In the genomic region with DNA sequence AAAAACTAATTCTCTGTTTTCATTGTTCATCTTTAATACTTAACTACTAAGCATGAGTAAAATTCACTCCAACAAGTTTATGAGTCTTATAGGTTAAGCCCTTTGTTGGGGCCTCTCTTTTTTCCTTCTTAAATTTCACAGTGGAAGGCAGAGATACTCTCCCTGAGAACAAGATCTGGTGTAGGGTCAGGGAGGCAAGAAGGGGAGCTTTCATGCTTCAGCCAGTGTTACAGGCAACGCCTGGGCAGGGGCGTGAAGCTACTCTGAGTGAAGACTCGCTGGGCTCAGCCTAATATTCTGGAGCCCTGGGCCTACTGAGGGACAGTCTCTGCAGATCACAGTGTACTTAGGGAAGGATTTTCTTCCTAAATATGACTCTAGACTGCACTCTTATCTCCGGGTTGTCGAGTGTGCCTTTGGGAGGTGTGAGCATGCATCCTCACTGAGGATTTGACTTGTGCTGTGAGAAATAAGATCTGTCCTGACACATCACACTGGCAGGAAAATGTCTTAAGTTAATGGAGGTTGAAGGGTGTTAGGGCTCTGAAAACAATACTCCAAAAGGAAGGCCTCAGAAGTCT, we compare ENCODE assay signal across 22 cellular contexts.
"Had no signal": no experiment of that assay in that cellular context is flagged by ENCODE, and none has a peak within 500 bp of the region (broad histone marks: within the 10 kb centered on the region; RNA-seq: fewer than 3 reads in every experiment).

No MANE protein-coding gene starts in this region.

- H3K4me3 Mint-ChIP-seq: dendritic cell treated with granulocyte-macrophage colony-stimulating factor and Interleukin-4, amounts not matched to agents 40 ng/mL and 50 ng/mL, for 4 days; effector memory CD8-positive, alpha-beta T cell; memory B cell; natural killer cell treated with Interleukin-12 subunit alpha and Interleukin-12 subunit beta and Interleukin-15 and Interleukin-18, amount 100 ng/mL, for 72 hours; stimulated activated effector memory CD8-positive, alpha-beta T cell treated with anti-CD3 and anti-CD28 coated beads, Interleukin-12 subunit alpha, Interleukin-12 subunit beta, amount 100 ng/mL, for 72 hours; type B pancreatic cell had no signal

- H3K27ac ChIP-seq: epithelial cell of prostate, esophagus muscularis mucosa, gastroesophageal sphincter, lower lobe of right lung, neutrophil, psoas muscle, suprapubic skin, thyroid gland had no signal

- H3K4me3 ChIP-seq: esophagus muscularis mucosa, gastroesophageal sphincter, lower lobe of right lung, psoas muscle, smooth muscle cell, suprapubic skin, thyroid gland had no signal

- ATAC-seq: effector memory CD8-positive, alpha-beta T cell; gastroesophageal sphincter; left lobe of liver; lower lobe of right lung; psoas muscle; stimulated activated effector memory CD8-positive, alpha-beta T cell treated with anti-CD3 and anti-CD28 coated beads, Interleukin-12 subunit alpha, Interleukin-12 subunit beta, amount 100 ng/mL, for 72 hours; stimulated activated naive CD8-positive, alpha-beta T cell treated with anti-CD3 and anti-CD28 coated beads, Interleukin-15, Interleukin-2, amounts not matched to agents 100 U/mL and 50 U/mL, for 24 hours had no signal

- H3K36me3 Mint-ChIP-seq: memory B cell; natural killer cell treated with Interleukin-12 subunit alpha and Interleukin-12 subunit beta and Interleukin-15 and Interleukin-18, amount 100 ng/mL, for 72 hours; stimulated activated effector memory CD8-positive, alpha-beta T cell treated with anti-CD3 and anti-CD28 coated beads, Interleukin-12 subunit alpha, Interleukin-12 subunit beta, amount 100 ng/mL, for 72 hours; type B pancreatic cell had no signal

- H3K27ac Mint-ChIP-seq: dendritic cell treated with granulocyte-macrophage colony-stimulating factor and Interleukin-4, amounts not matched to agents 40 ng/mL and 50 ng/mL, for 4 days; effector memory CD8-positive, alpha-beta T cell; memory B cell; natural killer cell treated with Interleukin-12 subunit alpha and Interleukin-12 subunit beta and Interleukin-15 and Interleukin-18, amount 100 ng/mL, for 72 hours; stimulated activated effector memory CD8-positive, alpha-beta T cell treated with anti-CD3 and anti-CD28 coated beads, Interleukin-12 subunit alpha, Interleukin-12 subunit beta, amount 100 ng/mL, for 72 hours; type B pancreatic cell had no signal

- H3K4me1 ChIP-seq: lower lobe of right lung, psoas muscle, suprapubic skin, thyroid gland had no signal

- H3K9me3 Mint-ChIP-seq: dendritic cell treated with granulocyte-macrophage colony-stimulating factor and Interleukin-4, amounts not matched to agents 40 ng/mL and 50 ng/mL, for 4 days; effector memory CD8-positive, alpha-beta T cell; memory B cell; natural killer cell treated with Interleukin-12 subunit alpha and Interleukin-12 subunit beta and Interleukin-15 and Interleukin-18, amount 100 ng/mL, for 72 hours; stimulated activated effector memory CD8-positive, alpha-beta T cell treated with anti-CD3 and anti-CD28 coated beads, Interleukin-12 subunit alpha, Interleukin-12 subunit beta, amount 100 ng/mL, for 72 hours had no signal

- H3K27me3 ChIP-seq: gastroesophageal sphincter, suprapubic skin, thyroid gland had no signal

- H3K36me3 ChIP-seq: esophagus muscularis mucosa, gastroesophageal sphincter, lower lobe of right lung, neutrophil, suprapubic skin, thyroid gland had no signal

- H3K9me3 ChIP-seq: esophagus muscularis mucosa, lower lobe of right lung, neutrophil, psoas muscle, suprapubic skin, thyroid gland had no signal

- DNase-seq: cerebellar nuclear complex; effector memory CD8-positive, alpha-beta T cell; glutamatergic neuron; kidney; lower lobe of right lung; midbrain; psoas muscle; stimulated activated CD4-positive, alpha-beta T cell treated with anti-CD3 and anti-CD28 coated beads, Interleukin-2, amount 100 ng/mL, for 48 hours; stimulated activated naive CD8-positive, alpha-beta T cell treated with anti-CD3 and anti-CD28 coated beads, Interleukin-15, Interleukin-2, amounts not matched to agents 100 U/mL and 50 U/mL, for 24 hours; thyroid gland had no signal
